ENCODE assay signal across 8 cellular contexts in genomic region chr5:88882321-88883038, GRCh38. TPM values are rescaled to one million over a fixed set of nuclear protein-coding genes. Genes with fewer than 3 reads are reported as not detected.
DNase-seq lines count a peak whose midpoint lies in the region; ATAC-seq, FAIRE-seq and TF ChIP-seq lines count a peak whose summit lies in the region.

No MANE protein-coding gene starts in this region.

- no peak overlapping the region for H2AFZ ChIP-seq in OCI-LY3 (ENCODE audit: low read depth, low read length)

- H3K27me3 ChIP-seq in OCI-LY3 (ENCODE audit: low read depth, low read length) (0 out of 2 replicates have a peak, but pooled peaks cover 4% of the 10 kb centered on the region), ectodermal cell (ENCODE audit: control insufficient read depth, insufficient read depth, low read length, poor library complexity, severe bottlenecking) (peaks cover 56% of the 10 kb centered on the region)

- H3K79me2 ChIP-seq in OCI-LY3 (ENCODE audit: low read length) = peaks cover 67% of the 10 kb centered on the region

- TF ChIP-seq CTCF in GM12875 (IDR thresholded peaks at IDR 0.05; ENCODE audit: borderline replicate concordance, insufficient read depth, low read depth, low read length) = no peak
- TF ChIP-seq CTCF in OCI-LY3 (IDR thresholded peaks at IDR 0.05; ENCODE audit: low read depth, low read length) = no peak

- no peak for ATAC-seq in GM21515 (IDR thresholded peaks at IDR 0.05; ENCODE audit: unreplicated experiment)

- FAIRE-seq in HTR-8/SVneo (lab: Jason Lieb, UNC) = no peak

- peak overlapping the region; percentile 95 for H3K4me2 ChIP-seq in OCI-LY3 (ENCODE audit: low read length)

- H3K27ac ChIP-seq in OCI-LY3 (ENCODE audit: low read length) (peak overlapping the region; percentile 75), ectodermal cell (ENCODE audit: insufficient read depth, low read depth, low read length, poor library complexity, severe bottlenecking) (no peak overlapping the region)

- H4K20me1 ChIP-seq in OCI-LY3 (ENCODE audit: insufficient read depth, low read length) = peaks cover 28% of the 10 kb centered on the region

- H3K36me3 ChIP-seq in OCI-LY3 (replicated peaks; ENCODE audit: low read depth, low read length) (peaks cover 15% of the 10 kb centered on the region), ectodermal cell (ENCODE audit: control insufficient read depth, insufficient read depth, low read length) (no peaks in the 10 kb centered on the region)

- H3K4me1 ChIP-seq in OCI-LY3 (ENCODE audit: low read length) (peaks cover 33% of the 10 kb centered on the region), ectodermal cell (ENCODE audit: control insufficient read depth, insufficient read depth, low read length) (peaks cover 3% of the 10 kb centered on the region)

- peak overlapping the region; percentile 98 for H3K9ac ChIP-seq in OCI-LY3 (ENCODE audit: low read length)

- no peaks in the 10 kb centered on the region for H3K9me3 ChIP-seq in OCI-LY3 (ENCODE audit: insufficient read depth, low read length)
- no peaks in the 10 kb centered on the region for H3K9me3 ChIP-seq in ectodermal cell (ENCODE audit: control insufficient read depth, low read length)

- DNase-seq in myocyte (ENCODE audit: low read depth) (peak; percentile 38), AG20443 (ENCODE audit: low spot score) (no peak), HTR-8/SVneo (ENCODE audit: insufficient read length, low spot score) (no peak)
- DNase-seq in stimulated activated naive CD4-positive, alpha-beta T cell (lab: John Stamatoyannopoulos, UW) = no peak

- 38 to 48% methylated on average over 14 to 15 of the region's 15 CpGs for WGBS in ectodermal cell, 2 experiments

- H3K4me3 ChIP-seq in GM12875 (ENCODE audit: low read depth, low read length) (peak overlapping the region; percentile 58), OCI-LY3 (ENCODE audit: low read length) (peak overlapping the region; percentile 98), ectodermal cell (ENCODE audit: insufficient read depth, low read depth, low read length) (peak overlapping the region; percentile 57)

RNA-seq across cellular contexts. Expression of gene MEF2C, which starts 0.5 kb away (rescaled TPM):
- polyA plus RNA-seq in ectodermal cell (2013, experiment 1 of 4) = 3.6 TPM
- polyA plus RNA-seq in ectodermal cell (2013, experiment 2 of 4) = 3.5 TPM
- 2.1 TPM for polyA plus RNA-seq in ectodermal cell (2013, experiment 3 of 4)
- 3.0 TPM for polyA plus RNA-seq in ectodermal cell (2013, experiment 4 of 4)
- 254 and 364 TPM in 2 replicates for total RNA-seq in myocyte
- 92.7 TPM for polyA plus RNA-seq in myocyte (2012)
